ENCODE assay signal across 8 cellular contexts in the genomic region with DNA sequence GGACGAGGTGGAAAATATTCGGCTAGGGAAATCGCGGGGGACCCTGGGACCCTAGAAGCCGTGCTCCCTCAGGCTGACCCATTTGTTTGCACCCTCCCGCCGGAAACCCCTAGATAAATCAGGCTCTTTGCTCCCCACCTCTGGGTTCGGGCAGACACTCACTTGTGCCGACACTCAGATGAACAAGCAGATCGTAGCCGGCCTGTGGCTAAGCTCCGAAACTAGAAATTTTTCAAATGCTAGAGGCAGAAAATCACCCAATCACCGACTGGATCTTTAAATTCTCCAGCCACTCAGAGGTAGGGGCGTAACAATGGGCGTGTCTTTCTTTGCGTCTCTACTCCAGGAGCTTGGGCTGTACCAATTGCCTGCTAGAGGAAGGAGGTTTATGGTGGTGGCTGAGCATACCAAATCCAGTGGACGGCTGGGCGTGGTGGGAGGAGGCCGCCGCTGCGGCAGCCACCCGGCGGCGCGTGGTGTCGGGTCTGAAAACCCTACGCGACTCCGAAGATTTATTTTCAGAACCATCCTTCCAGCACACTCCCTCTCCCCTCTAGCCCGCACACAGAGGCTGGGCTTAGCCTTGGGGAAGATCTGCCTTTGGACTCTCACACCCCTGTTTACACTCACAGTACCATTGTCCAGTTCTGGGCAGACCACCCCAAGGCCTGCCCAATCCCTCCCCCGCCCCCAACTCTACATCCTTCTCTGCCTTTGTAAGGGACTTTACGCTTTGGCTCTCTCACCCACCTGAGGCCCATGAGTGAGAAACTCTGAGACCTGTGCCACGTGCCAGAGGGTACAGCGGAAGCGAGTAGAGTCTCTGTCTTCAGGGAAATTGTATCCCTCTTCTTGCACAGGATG. TPM values are rescaled to one million over a fixed set of nuclear protein-coding genes. Genes with fewer than 3 reads are reported as not detected.
DNase-seq lines count a peak whose midpoint lies in the region; ATAC-seq and TF ChIP-seq lines count a peak whose summit lies in the region.

A gene with protein sequence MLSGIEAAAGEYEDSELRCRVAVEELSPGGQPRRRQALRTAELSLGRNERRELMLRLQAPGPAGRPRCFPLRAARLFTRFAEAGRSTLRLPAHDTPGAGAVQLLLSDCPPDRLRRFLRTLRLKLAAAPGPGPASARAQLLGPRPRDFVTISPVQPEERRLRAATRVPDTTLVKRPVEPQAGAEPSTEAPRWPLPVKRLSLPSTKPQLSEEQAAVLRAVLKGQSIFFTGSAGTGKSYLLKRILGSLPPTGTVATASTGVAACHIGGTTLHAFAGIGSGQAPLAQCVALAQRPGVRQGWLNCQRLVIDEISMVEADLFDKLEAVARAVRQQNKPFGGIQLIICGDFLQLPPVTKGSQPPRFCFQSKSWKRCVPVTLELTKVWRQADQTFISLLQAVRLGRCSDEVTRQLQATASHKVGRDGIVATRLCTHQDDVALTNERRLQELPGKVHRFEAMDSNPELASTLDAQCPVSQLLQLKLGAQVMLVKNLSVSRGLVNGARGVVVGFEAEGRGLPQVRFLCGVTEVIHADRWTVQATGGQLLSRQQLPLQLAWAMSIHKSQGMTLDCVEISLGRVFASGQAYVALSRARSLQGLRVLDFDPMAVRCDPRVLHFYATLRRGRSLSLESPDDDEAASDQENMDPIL (minus strand): TSS at position 217 of the 864 bp plus-strand sequence. CDS start 1,312 bp downstream, outside the sequence.

- TF ChIP-seq CTCF in LNCaP clone FGC (IDR thresholded peaks at IDR 0.05; ENCODE audit: control insufficient read depth, extremely low read depth, insufficient read depth) = no peak

- H3K4me1 Mint-ChIP-seq in activated T-helper 1 cell treated with anti-CD3 and anti-CD28 coated beads, Interleukin-12 subunit alpha, Interleukin-12 subunit beta, Interleukin-2, Interleukin-4 antibody, amounts not matched to agents 30 ng/mL and 10 ng/mL and 1 ng/mL, durations not matched to agents 14 hours and 24 hours and 36 hours (ENCODE audit: low read depth) = peaks cover 40% of the 10 kb centered on the region
- H3K4me1 Mint-ChIP-seq in naive thymus-derived CD4-positive, alpha-beta T cell = peaks cover 25 to 42% (median 35%) of the 10 kb centered on the region in 7 donors
- H3K4me1 Mint-ChIP-seq in stimulated activated memory B cell treated with anti-CD40 and anti-IgM and Interleukin-4, amounts not matched to agents 10 μg/mL and 1 μg/mL and 100 μg/mL, for 72 hours = peaks cover 39% of the 10 kb centered on the region

- POLR2A ChIA-PET in naive thymus-derived CD4-positive, alpha-beta T cell (lab: Charles Lee) = interaction anchor here (0.7 to 2.1 kb wide), 8 partner anchors 10 to 663 kb away, joined by 3 to 17 read pairs (median 5); a partner anchor contains a TSS

- H3K27ac ChIP-seq in naive thymus-derived CD4-positive, alpha-beta T cell (ENCODE audit: low read depth, low read length) = peak within 1 kb of the TSS; percentile 37

- peak; percentile 99 for ATAC-seq in naive thymus-derived CD4-positive, alpha-beta T cell
- peak; percentile 97 for ATAC-seq in stimulated activated memory B cell treated with anti-CD40 and anti-IgM and Interleukin-4, amounts not matched to agents 10 μg/mL and 1 μg/mL and 100 μg/mL, for 72 hours

- CTCF ChIA-PET in naive thymus-derived CD4-positive, alpha-beta T cell (lab: Charles Lee) = interaction anchor here (0.7 to 2.2 kb wide), 4 partner anchors 10 to 370 kb away, joined by 3 to 13 read pairs (median 4); no protein-coding TSS in a partner anchor

- no peaks in the 10 kb centered on the region for H3K9me3 Mint-ChIP-seq in activated T-helper 1 cell treated with anti-CD3 and anti-CD28 coated beads, Interleukin-12 subunit alpha, Interleukin-12 subunit beta, Interleukin-2, Interleukin-4 antibody, amounts not matched to agents 30 ng/mL and 10 ng/mL and 1 ng/mL, durations not matched to agents 14 hours and 24 hours and 36 hours
- H3K9me3 Mint-ChIP-seq in naive thymus-derived CD4-positive, alpha-beta T cell = no peaks in the 10 kb centered on the region
- H3K9me3 Mint-ChIP-seq in stimulated activated memory B cell treated with anti-CD40 and anti-IgM and Interleukin-4, amounts not matched to agents 10 μg/mL and 1 μg/mL and 100 μg/mL, for 72 hours = no peaks in the 10 kb centered on the region

- peak within 1 kb of the TSS; percentile 91 for H3K4me3 Mint-ChIP-seq in activated T-helper 1 cell treated with anti-CD3 and anti-CD28 coated beads, Interleukin-12 subunit alpha, Interleukin-12 subunit beta, Interleukin-2, Interleukin-4 antibody, amounts not matched to agents 30 ng/mL and 10 ng/mL and 1 ng/mL, durations not matched to agents 14 hours and 24 hours and 36 hours
- peak within 1 kb of the TSS; percentile 82 to 95 (median 88) for H3K4me3 Mint-ChIP-seq in naive thymus-derived CD4-positive, alpha-beta T cell
- H3K4me3 Mint-ChIP-seq in stimulated activated memory B cell treated with anti-CD40 and anti-IgM and Interleukin-4, amounts not matched to agents 10 μg/mL and 1 μg/mL and 100 μg/mL, for 72 hours = peak within 1 kb of the TSS; percentile 76

- H3K27me3 ChIP-seq in naive thymus-derived CD4-positive, alpha-beta T cell (ENCODE audit: control insufficient read depth in 2 of 2, insufficient read depth in 2 of 2, low read length in 2 of 2) = peaks cover 0 to 4% of the 10 kb centered on the region in 2 donors

- H3K4me1 ChIP-seq in naive thymus-derived CD4-positive, alpha-beta T cell (ENCODE audit: control insufficient read depth in 2 of 2, insufficient read depth in 2 of 2, low read length in 2 of 2) = peaks cover 21 to 24% of the 10 kb centered on the region in 2 donors

- peak within 1 kb of the TSS; percentile 91 for H3K27ac Mint-ChIP-seq in activated T-helper 1 cell treated with anti-CD3 and anti-CD28 coated beads, Interleukin-12 subunit alpha, Interleukin-12 subunit beta, Interleukin-2, Interleukin-4 antibody, amounts not matched to agents 30 ng/mL and 10 ng/mL and 1 ng/mL, durations not matched to agents 14 hours and 24 hours and 36 hours
- peak within 1 kb of the TSS in 8 of 9 donors; percentile 41 to 91 (median 75) for H3K27ac Mint-ChIP-seq in naive thymus-derived CD4-positive, alpha-beta T cell
- peak within 1 kb of the TSS; percentile 68 for H3K27ac Mint-ChIP-seq in stimulated activated memory B cell treated with anti-CD40 and anti-IgM and Interleukin-4, amounts not matched to agents 10 μg/mL and 1 μg/mL and 100 μg/mL, for 72 hours

- H3K27me3 Mint-ChIP-seq in activated T-helper 1 cell treated with anti-CD3 and anti-CD28 coated beads, Interleukin-12 subunit alpha, Interleukin-12 subunit beta, Interleukin-2, Interleukin-4 antibody, amounts not matched to agents 30 ng/mL and 10 ng/mL and 1 ng/mL, durations not matched to agents 14 hours and 24 hours and 36 hours (ENCODE audit: insufficient read depth) = no peaks in the 10 kb centered on the region
- peaks cover 0 to 19% (median 12%) of the 10 kb centered on the region in 5 donors for H3K27me3 Mint-ChIP-seq in naive thymus-derived CD4-positive, alpha-beta T cell
- no peaks in the 10 kb centered on the region for H3K27me3 Mint-ChIP-seq in stimulated activated memory B cell treated with anti-CD40 and anti-IgM and Interleukin-4, amounts not matched to agents 10 μg/mL and 1 μg/mL and 100 μg/mL, for 72 hours

- no peaks in the 10 kb centered on the region for H3K36me3 ChIP-seq in naive thymus-derived CD4-positive, alpha-beta T cell (ENCODE audit: control insufficient read depth in 2 of 3, insufficient read depth in 3 of 3, low read length in 3 of 3)

- H3K36me3 Mint-ChIP-seq in activated T-helper 1 cell treated with anti-CD3 and anti-CD28 coated beads, Interleukin-12 subunit alpha, Interleukin-12 subunit beta, Interleukin-2, Interleukin-4 antibody, amounts not matched to agents 30 ng/mL and 10 ng/mL and 1 ng/mL, durations not matched to agents 14 hours and 24 hours and 36 hours (ENCODE audit: low read depth) = peaks cover 9% of the 10 kb centered on the region
- H3K36me3 Mint-ChIP-seq in naive thymus-derived CD4-positive, alpha-beta T cell = peaks cover 0 to 8% (median 0%) of the 10 kb centered on the region in 5 donors
- no peaks in the 10 kb centered on the region for H3K36me3 Mint-ChIP-seq in stimulated activated memory B cell treated with anti-CD40 and anti-IgM and Interleukin-4, amounts not matched to agents 10 μg/mL and 1 μg/mL and 100 μg/mL, for 72 hours

- H3K4me3 ChIP-seq in LNCaP clone FGC (ENCODE audit: low read depth, low read length) = peak within 1 kb of the TSS; percentile 63
- peak within 1 kb of the TSS; percentile 71 for H3K4me3 ChIP-seq in naive thymus-derived CD4-positive, alpha-beta T cell (ENCODE audit: low read length)

- intact Hi-C loops in activated T-helper 1 cell treated with anti-CD3 and anti-CD28 coated beads, Interleukin-12 subunit alpha, Interleukin-12 subunit beta, Interleukin-2, Interleukin-4 antibody, amounts not matched to agents 30 ng/mL and 10 ng/mL and 1 ng/mL, durations not matched to agents 14 hours and 24 hours and 36 hours (cut with micrococcal nuclease) = loop anchor here (1.0 to 10.0 kb wide), 10 partner anchors 10 to 731 kb away; a partner anchor contains a TSS
- intact Hi-C loops in naive thymus-derived CD4-positive, alpha-beta T cell (cut with micrococcal nuclease) = loop anchor here (1.0 to 10.0 kb wide), 9 partner anchors 10 to 731 kb away; a partner anchor contains a TSS

- no peaks in the 10 kb centered on the region for H3K9me3 ChIP-seq in naive thymus-derived CD4-positive, alpha-beta T cell (ENCODE audit: control insufficient read depth in 2 of 3, low read length in 3 of 3)

- peak; percentile 99 for DNase-seq in EL
- peak; percentile 98 for DNase-seq in H4 (ENCODE audit: low spot score)
- peak; percentile 98 for DNase-seq in LNCaP clone FGC (ENCODE audit: low read depth)
- DNase-seq in RPMI8226 = peak; percentile 100
- DNase-seq in activated T-helper 1 cell treated with anti-CD3 and anti-CD28 coated beads, Interleukin-12 subunit alpha, Interleukin-12 subunit beta, Interleukin-2, Interleukin-4 antibody, amounts not matched to agents 30 ng/mL and 10 ng/mL and 1 ng/mL, durations not matched to agents 14 hours and 24 hours and 36 hours (ENCODE audit: low spot score) = peak; percentile 92
- DNase-seq in fibroblast of gingiva (ENCODE audit: low read depth) = peak; percentile 98
- peak; percentile 44 to 92 (median 87) for DNase-seq in naive thymus-derived CD4-positive, alpha-beta T cell

RNA-seq across cellular contexts. Expression of the gene that starts here (rescaled TPM):
- 5.4 and 15.5 TPM in 2 replicates for total RNA-seq in H4 (2014; rRNA removed; shearing (Covaris generic))
- total RNA-seq in activated T-helper 1 cell treated with anti-CD3 and anti-CD28 coated beads, Interleukin-12 subunit alpha, Interleukin-12 subunit beta, Interleukin-2, Interleukin-4 antibody, amounts not matched to agents 30 ng/mL and 10 ng/mL and 1 ng/mL, durations not matched to agents 14 hours and 24 hours and 36 hours = 19.1 and 23.9 TPM in 2 replicates
- 10 to 100 TPM in 1 of 5 experiments, 1 to 10 TPM in 1, under 1 TPM in 1, not detected in 2; 0.34 to 30.2 (median 1.0) TPM for total RNA-seq in naive thymus-derived CD4-positive, alpha-beta T cell
- not detected for polyA plus RNA-seq in naive thymus-derived CD4-positive, alpha-beta T cell

Comparison
In these comparisons a context has a peak if more than half of its experiments do, and no peak if none do; other contexts are left out.
1. Peak in every context shown above with its lines: DNase-seq, ATAC-seq, H3K4me3 ChIP-seq and H3K27ac ChIP-seq.